In genomic region chr11:78868563-78868962, GRCh38 we compare ENCODE assay signal across 18 cellular contexts.
"Had no signal": no experiment of that assay in that cellular context is flagged by ENCODE, and none has a peak within 500 bp of the region (broad histone marks: within the 10 kb centered on the region; RNA-seq: fewer than 3 reads in every experiment).

No MANE protein-coding gene starts in this region.

- H3K36me3 Mint-ChIP-seq: activated naive CD4-positive, alpha-beta T cell treated with anti-CD3 and anti-CD28 coated beads, Interleukin-2, amount 50 U/mL, for 24 hours had no signal

- H3K27me3 ChIP-seq: ascending aorta, esophagus muscularis mucosa, transverse colon had no signal

- H3K4me3 Mint-ChIP-seq: activated naive CD4-positive, alpha-beta T cell treated with anti-CD3 and anti-CD28 coated beads, Interleukin-2, amount 50 U/mL, for 24 hours; activated T-cell treated with anti-CD3 and anti-CD28 coated beads, Interleukin-2, amount 50 U/mL, for 72 hours; dendritic cell treated with granulocyte-macrophage colony-stimulating factor and Interleukin-4, amounts not matched to agents 40 ng/mL and 50 ng/mL, for 4 days had no signal

- ATAC-seq: activated CD4-positive, CD25-positive, alpha-beta regulatory T cell treated with anti-CD3 and anti-CD28 coated beads, Interleukin-2, amount 50 U/mL, for 24 hours; activated T-cell treated with anti-CD3 and anti-CD28 coated beads, Interleukin-2, amount 50 U/mL, for 72 hours; left lobe of liver; stimulated activated naive CD8-positive, alpha-beta T cell treated with anti-CD3 and anti-CD28 coated beads, Interleukin-15, Interleukin-2, amounts not matched to agents 100 U/mL and 50 U/mL, for 24 hours had no signal

- H3K4me1 ChIP-seq: ascending aorta, transverse colon had no signal

- H3K9me3 ChIP-seq: ascending aorta, esophagus muscularis mucosa, transverse colon had no signal

- H3K27ac Mint-ChIP-seq: activated naive CD4-positive, alpha-beta T cell treated with anti-CD3 and anti-CD28 coated beads, Interleukin-2, amount 50 U/mL, for 24 hours; activated T-cell treated with anti-CD3 and anti-CD28 coated beads, Interleukin-2, amount 50 U/mL, for 72 hours; dendritic cell treated with granulocyte-macrophage colony-stimulating factor and Interleukin-4, amounts not matched to agents 40 ng/mL and 50 ng/mL, for 4 days had no signal

- H3K27ac ChIP-seq: ascending aorta, esophagus muscularis mucosa, transverse colon had no signal

- FAIRE-seq: keratinocyte had no signal

- H3K4me3 ChIP-seq: ascending aorta, esophagus muscularis mucosa, lung, transverse colon had no signal

- H3K4me1 Mint-ChIP-seq: activated naive CD4-positive, alpha-beta T cell treated with anti-CD3 and anti-CD28 coated beads, Interleukin-2, amount 50 U/mL, for 24 hours had no signal

- DNase-seq: activated CD4-positive, alpha-beta T cell treated with anti-CD3 and anti-CD28 coated beads, Interleukin-2, amount 50 U/mL, for 1 hour; activated CD8-positive, alpha-beta memory T cell treated with anti-CD3 and anti-CD28 coated beads for 24 hours; activated gamma-delta T cell; activated T-cell treated with anti-CD3 and anti-CD28 coated beads, Interleukin-2, amount 50 U/mL, for 72 hours; effector CD8-positive, alpha-beta T cell; occipital lobe; stimulated activated CD4-positive, alpha-beta T cell treated with anti-CD3 and anti-CD28 coated beads, Interleukin-2, amount 100 ng/mL, for 24 hours; stimulated activated naive CD8-positive, alpha-beta T cell treated with anti-CD3 and anti-CD28 coated beads, Interleukin-15, Interleukin-2, amounts not matched to agents 100 U/mL and 50 U/mL, for 24 hours; T1000; transverse colon had no signal

- H3K9me3 Mint-ChIP-seq: activated naive CD4-positive, alpha-beta T cell treated with anti-CD3 and anti-CD28 coated beads, Interleukin-2, amount 50 U/mL, for 24 hours; activated T-cell treated with anti-CD3 and anti-CD28 coated beads, Interleukin-2, amount 50 U/mL, for 72 hours; dendritic cell treated with granulocyte-macrophage colony-stimulating factor and Interleukin-4, amounts not matched to agents 40 ng/mL and 50 ng/mL, for 4 days had no signal

- H3K36me3 ChIP-seq: ascending aorta, esophagus muscularis mucosa, transverse colon had no signal
